In genomic region chr3:168260859-168261258, GRCh38 we compare ENCODE assay signal across 26 cellular contexts.
A peak's percentile ranks its signal among the peaks of the same experiment; 100 is the strongest.
DNase-seq lines count a peak whose midpoint lies in the region; ATAC-seq and TF ChIP-seq lines count a peak whose summit lies in the region.
"Had no signal": no experiment of that assay in that cellular context is flagged by ENCODE, and none has a peak within 500 bp of the region (broad histone marks: within the 10 kb centered on the region; RNA-seq: fewer than 3 reads in every experiment).

No MANE protein-coding gene starts in this region.

- TF ChIP-seq CTCF in BE2C (IDR thresholded peaks at IDR 0.05; ENCODE audit: low read depth, low read length): no peak

- ATAC-seq in GM18861 (IDR thresholded peaks at IDR 0.05; ENCODE audit: unreplicated experiment): peak; percentile 70
- ATAC-seq in GM21367 (IDR thresholded peaks at IDR 0.05; ENCODE audit: unreplicated experiment): peak; percentile 52
- ATAC-seq in HG02798 (IDR thresholded peaks at IDR 0.05; ENCODE audit: poor library complexity, unreplicated experiment): peak; percentile 67
- peak; percentile 64 for ATAC-seq in HG03439 (IDR thresholded peaks at IDR 0.05; ENCODE audit: unreplicated experiment)
- ATAC-seq: activated CD8-positive, alpha-beta memory T cell treated with anti-CD3 and anti-CD28 coated beads, Interleukin-2, amount 10 ng/mL, durations not matched to agents 7 days and 5 days; T-helper 17 cell; WTC11 had no signal

- DNase-seq in hippocampal formation (lab: John Stamatoyannopoulos, UW): no peak
- no peak for DNase-seq in BE2C
- no peak for DNase-seq in GM19238 (ENCODE audit: insufficient read length, low spot score)
- DNase-seq in germinal center (ENCODE audit: low spot score): no peak
- DNase-seq: activated CD8-positive, alpha-beta memory T cell treated with anti-CD3 and anti-CD28 coated beads, Interleukin-2, amount 10 ng/mL, durations not matched to agents 7 days and 5 days; activated effector memory CD4-positive, alpha-beta T cell treated with anti-CD3 and anti-CD28 coated beads, Interleukin-2, amount 50 U/mL, for 16 hours; amniotic stem cell; caudate nucleus; CD4-positive, alpha-beta T cell; DMS79; effector memory CD4-positive, alpha-beta T cell; glutamatergic neuron; immature natural killer cell; KBM-7; NCI-H1092; NCI-H69; ovary; SIG-M5; stimulated activated CD4-positive, alpha-beta T cell treated with anti-CD3 and anti-CD28 coated beads, Interleukin-2, amount 100 ng/mL, for 24 hours; T-helper 17 cell had no signal

- H3K27me3 ChIP-seq in BE2C: no peaks in the 10 kb centered on the region
- H3K27me3 ChIP-seq: ovary had no signal

- no peaks in the 10 kb centered on the region for H3K9me3 ChIP-seq in BE2C
- H3K9me3 ChIP-seq: ovary had no signal

- no peak overlapping the region for H3K4me3 ChIP-seq in BE2C (ENCODE audit: low read depth, low read length)
- H3K4me3 ChIP-seq: lung, ovary had no signal

- H3K36me3 ChIP-seq in BE2C: no peaks in the 10 kb centered on the region
- H3K36me3 ChIP-seq: ovary had no signal

- no peaks in the 10 kb centered on the region for H3K4me1 ChIP-seq in BE2C
